In genomic region chr12:71441836-71442566, GRCh38 we compare ENCODE assay signal across 21 cellular contexts. TPM values are rescaled to one million over a fixed set of nuclear protein-coding genes. Genes with fewer than 3 reads are reported as not detected.
DNase-seq lines count a peak whose midpoint lies in the region; ATAC-seq and TF ChIP-seq lines count a peak whose summit lies in the region.
"Had no signal": no experiment of that assay in that cellular context is flagged by ENCODE, and none has a peak within 500 bp of the region (broad histone marks: within the 10 kb centered on the region; RNA-seq: fewer than 3 reads in every experiment).

No MANE protein-coding gene starts in this region.

- intact Hi-C loops in A673 (cut with micrococcal nuclease; ENCODE audit: unreplicated experiment): no loop called here
- intact Hi-C loops in dorsolateral prefrontal cortex (cut with DNase I): loop anchor here in 1 of 2 donors (2.0 kb wide), 1 partner anchor 33 kb away; no protein-coding TSS in a partner anchor

- H3K9me3 ChIP-seq in A673 (ENCODE audit: low read depth, low read length, poor library complexity, severe bottlenecking): no peaks in the 10 kb centered on the region
- H3K9me3 ChIP-seq in osteoblast (ENCODE audit: low read depth, low read length): no peaks in the 10 kb centered on the region
- H3K9me3 ChIP-seq: colonic mucosa, thoracic aorta had no signal

- DNase-seq in A673 (ENCODE audit: low spot score) (no peak), H7 (no peak), dorsolateral prefrontal cortex (no peak), osteoblast (ENCODE audit: insufficient read length, low spot score, missing footprints) (peak; percentile 48), kidney tubule cell (ENCODE audit: low spot score) (no peak)
- DNase-seq in activated effector memory CD4-positive, alpha-beta T cell treated with Interleukin-2 at 50 U/mL for 16 hours: no peak
- DNase-seq: activated CD4-positive, alpha-beta T cell treated with anti-CD3 and anti-CD28 coated beads, Interleukin-2, amount 50 U/mL, for 4 hours; activated CD8-positive, alpha-beta memory T cell treated with anti-CD3 and anti-CD28 coated beads, Interleukin-2, amount 50 U/mL, for 48 hours; CD8-positive, alpha-beta memory T cell; colonic mucosa; DMS79 treated with DMSO at 0.1 percent for 48 hours; heart left ventricle; left ventricle myocardium inferior; NCI-H1436 treated with DMSO at 0.1 percent for 48 hours; T-helper 2 cell had no signal

- TF ChIP-seq CTCF in A673 (conservative IDR thresholded peaks at IDR 0.05; ENCODE audit: low read depth, low read length) (peak; percentile 49), dorsolateral prefrontal cortex (IDR thresholded peaks at IDR 0.05 in 54 of 56, conservative IDR thresholded peaks at IDR 0.05 in 2 of 56; ENCODE audit: low read depth in 1 of 56, partially characterized antibody in 56 of 56) (peak in 2 of 56 donors; percentile 8 to 18), osteoblast (IDR thresholded peaks at IDR 0.05; ENCODE audit: extremely low read depth, low read depth, low read length) (no peak)

- H3K4me1 ChIP-seq in A673 (ENCODE audit: insufficient read depth, low read length, poor library complexity, severe bottlenecking): peaks cover 12% of the 10 kb centered on the region
- peaks cover 5% of the 10 kb centered on the region for H3K4me1 ChIP-seq in osteoblast (ENCODE audit: insufficient read depth, low read length)

- no peak for ATAC-seq in GM21529 (IDR thresholded peaks at IDR 0.05; ENCODE audit: unreplicated experiment)
- ATAC-seq in HG02571 (IDR thresholded peaks at IDR 0.05; ENCODE audit: unreplicated experiment): no peak
- ATAC-seq: heart left ventricle, sciatic nerve had no signal

- no peak overlapping the region for H3K27ac ChIP-seq in A673 (ENCODE audit: low read depth, low read length, poor library complexity, severe bottlenecking)
- H3K27ac ChIP-seq in dorsolateral prefrontal cortex: peak overlapping the region in 29 of 59 donors; percentile 4 to 89 (median 71)
- no peak overlapping the region for H3K27ac ChIP-seq in osteoblast (ENCODE audit: low read depth, low read length)
- H3K27ac ChIP-seq: colonic mucosa, heart left ventricle, left ventricle myocardium inferior, thoracic aorta, VCaP had no signal

- no peaks in the 10 kb centered on the region for H3K27me3 ChIP-seq in A673 (replicated peaks; ENCODE audit: insufficient read depth, low read depth, low read length, poor library complexity)
- peaks cover 56% of the 10 kb centered on the region for H3K27me3 ChIP-seq in H7 (ENCODE audit: control insufficient read depth, insufficient read depth, low read length)
- peaks cover 0 to 53% (median 11%) of the 10 kb centered on the region in 45 donors for H3K27me3 ChIP-seq in dorsolateral prefrontal cortex
- peaks cover 85% of the 10 kb centered on the region for H3K27me3 ChIP-seq in osteoblast (ENCODE audit: insufficient read depth, low read length)
- H3K27me3 ChIP-seq: colonic mucosa had no signal

- no peak overlapping the region for H3K4me2 ChIP-seq in osteoblast (ENCODE audit: insufficient read depth, low read length)

- H3K4me3 ChIP-seq in A673 (ENCODE audit: low read depth, low read length, poor library complexity, severe bottlenecking) (no peak overlapping the region), H7 (ENCODE audit: insufficient read depth, low read depth, low read length) (peak overlapping the region; percentile 0; the same call in 1 of the 2 replicates), dorsolateral prefrontal cortex (peak overlapping the region in 47 of 59 donors; percentile 1 to 84 (median 71)), osteoblast (ENCODE audit: insufficient read depth, low read length) (no peak overlapping the region)
- H3K4me3 ChIP-seq: heart left ventricle, left ventricle myocardium inferior had no signal

- H3K79me2 ChIP-seq in osteoblast (ENCODE audit: insufficient read depth, low read length): no peaks in the 10 kb centered on the region

- TSS peak; percentile 17 for BruUV-seq in A673 (replicated peaks; lab: Mats Ljungman, UMichigan)

- H2AFZ ChIP-seq in osteoblast (ENCODE audit: low read length): no peak overlapping the region

- H4K20me1 ChIP-seq in osteoblast (ENCODE audit: insufficient read depth, low read length): no peaks in the 10 kb centered on the region

- CTCF ChIA-PET in A673 (lab: Charles Lee): interaction anchor here (0.5 kb wide), 1 partner anchor 188 kb away, joined by 3 read pairs; no protein-coding TSS in a partner anchor

- POLR2A ChIA-PET in A673 (lab: Charles Lee; ENCODE audit: low non-redundant PET): no interaction called here

- H3K36me3 ChIP-seq in A673 (ENCODE audit: insufficient read depth, low read length, poor library complexity, severe bottlenecking) (no peaks in the 10 kb centered on the region), H7 (replicated peaks; ENCODE audit: control insufficient read depth, insufficient read depth, low read length) (no peaks in the 10 kb centered on the region), osteoblast (ENCODE audit: insufficient read depth, low read length) (no peaks in the 10 kb centered on the region)
- H3K36me3 ChIP-seq: colonic mucosa, heart left ventricle, left ventricle myocardium inferior, thoracic aorta had no signal

RNA-seq across cellular contexts. Expression of gene LGR5, which starts 2.4 kb away (rescaled TPM):
- total RNA-seq in A673 (2021) (4.5 and 5.5 TPM in 2 replicates), dorsolateral prefrontal cortex (10 to 100 TPM in 38 of 120 experiments, 1 to 10 TPM in 82; 1.1 to 33.8 (median 7.3) TPM), osteoblast (under 0.01 TPM in 1 of 2 replicates, not detected in the other)
- 0.78 and 2.9 TPM in 2 replicates for total RNA-seq in H7 (2014; rRNA removed; shearing (Covaris generic))
- total RNA-seq: CD8-positive, alpha-beta memory T cell; left ventricle myocardium inferior; mucosa of gallbladder had no signal

Comparison
In these comparisons a context has a peak if more than half of its experiments do, and no peak if none do; other contexts are left out.
1. H3K4me3 ChIP-seq: peak in H7 (single experiment) and dorsolateral prefrontal cortex (47 of 59); none in A673 (single experiment) and osteoblast (single experiment).